ENCODE assay signal across 9 cellular contexts in the genomic region with DNA sequence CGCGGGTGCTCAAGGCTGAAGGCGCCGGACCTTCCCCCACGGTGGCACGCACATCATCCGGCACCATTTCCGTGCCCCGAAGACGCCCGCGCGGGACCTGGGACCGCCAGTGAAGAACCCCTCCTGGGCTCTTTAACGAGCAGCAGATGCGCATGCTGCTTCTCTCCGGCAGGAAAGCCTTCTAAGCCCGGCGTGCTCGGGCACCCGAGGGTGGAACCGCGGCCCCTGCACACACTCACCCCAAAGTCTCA. TPM values are rescaled to one million over a fixed set of nuclear protein-coding genes. Genes with fewer than 3 reads are reported as not detected.
DNase-seq lines count a peak whose midpoint lies in the region; ATAC-seq and TF ChIP-seq lines count a peak whose summit lies in the region.
"Had no signal": no experiment of that assay in that cellular context is flagged by ENCODE, and none has a peak within 500 bp of the region (broad histone marks: within the 10 kb centered on the region; RNA-seq: fewer than 3 reads in every experiment).

No MANE protein-coding gene starts in this region.

- no peaks in the 10 kb centered on the region for H3K9me3 ChIP-seq in prostate gland

- no peaks in the 10 kb centered on the region for H3K27me3 ChIP-seq in prostate gland (replicated peaks; ENCODE audit: insufficient read depth)

- H3K4me3 ChIP-seq in fibroblast of the aortic adventitia (ENCODE audit: low read depth, low read length) (peak overlapping the region; percentile 53), prostate gland (peak overlapping the region; percentile 50 to 56)

- intact Hi-C loops in prostate gland (cut with DNase I): loop anchor here (5.0 kb wide), 2 partner anchors 70 to 400 kb away; no protein-coding TSS in a partner anchor

- DNase-seq in GM10266 (ENCODE audit: extremely low spot score) (peak; percentile 36), fibroblast of the aortic adventitia (ENCODE audit: low read depth) (no peak), prostate gland (ENCODE audit: low spot score) (no peak), glomerular visceral epithelial cell (ENCODE audit: extremely low spot score) (no peak), NCI-H2107 (lab: John Stamatoyannopoulos, UW) (no peak)
- DNase-seq in activated CD4-positive, CD25-positive, alpha-beta regulatory T cell treated with anti-CD3 and anti-CD28 coated beads, Interleukin-2, amount 50 U/mL, for 72 hours: no peak
- DNase-seq: NCI-H1930 had no signal

- no peaks in the 10 kb centered on the region for H3K36me3 ChIP-seq in prostate gland

- ATAC-seq in HG03469 (IDR thresholded peaks at IDR 0.05; ENCODE audit: unreplicated experiment): no peak

- TF ChIP-seq CTCF in GM10266 (IDR thresholded peaks at IDR 0.05; ENCODE audit: control insufficient read depth, insufficient read depth, low read depth, missing control alignments) (no peak), VCaP (conservative IDR thresholded peaks at IDR 0.05) (no peak), fibroblast of the aortic adventitia (IDR thresholded peaks at IDR 0.05; ENCODE audit: insufficient read depth, low read length) (no peak), prostate gland (IDR thresholded peaks at IDR 0.05) (no peak)

- WGBS in prostate gland: 2% methylated on average over 23 of the region's 23 CpGs

- TF ChIP-seq POLR2A in prostate gland (IDR thresholded peaks at IDR 0.05): no peak

- H3K27ac ChIP-seq in VCaP (peak overlapping the region; percentile 38), prostate gland (peak overlapping the region; percentile 83 to 90)

- H3K4me1 ChIP-seq in prostate gland (replicated peaks): no peaks in the 10 kb centered on the region

RNA-seq across cellular contexts. Expression of a gene that starts 0.2 kb away (rescaled TPM):
- total RNA-seq in fibroblast of the aortic adventitia (ENCODE audit: low replicate concordance) (1.3 TPM in 1 of 2 replicates, not detected in the other), prostate gland (10 to 100 TPM; 20.3 to 38.6 TPM)
